ENCODE assay signal across 8 cellular contexts in the genomic region with DNA sequence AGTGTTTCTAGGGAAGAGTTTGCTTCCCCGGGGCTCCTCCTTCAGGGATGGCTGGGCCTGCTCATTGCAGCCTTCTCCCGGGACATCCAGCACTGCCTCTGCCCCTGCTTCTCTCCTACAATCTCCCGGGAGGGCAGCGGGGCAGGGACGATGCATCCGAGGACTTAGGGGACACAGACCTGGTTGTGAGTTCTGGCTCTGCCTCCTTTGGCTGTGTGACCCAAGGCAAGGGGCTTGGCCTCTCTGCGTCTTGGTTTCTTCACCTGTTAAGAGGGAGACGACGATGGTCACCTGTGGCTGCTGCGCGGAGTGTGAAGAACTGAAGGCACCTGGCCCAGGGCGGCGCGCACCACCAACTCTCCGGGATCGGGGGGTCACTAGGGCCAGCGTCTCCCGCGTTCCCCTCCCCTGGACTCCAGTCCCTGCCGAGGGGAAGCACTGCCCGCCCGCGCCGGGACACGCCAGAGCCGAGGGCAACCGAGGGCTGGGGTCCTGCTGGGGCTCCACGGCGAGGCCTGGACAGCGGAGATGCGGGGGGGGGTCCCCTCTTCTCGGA. TPM values are rescaled to one million over a fixed set of nuclear protein-coding genes. Genes with fewer than 3 reads are reported as not detected.
DNase-seq lines count a peak whose midpoint lies in the region; ATAC-seq and TF ChIP-seq lines count a peak whose summit lies in the region.

No MANE protein-coding gene starts in this region.

- no peak for TF ChIP-seq CTCF in adrenal gland (IDR thresholded peaks at IDR 0.05)
- no peak for TF ChIP-seq CTCF in thoracic aorta (IDR thresholded peaks at IDR 0.05)

- H3K4me3 Mint-ChIP-seq in activated naive CD4-positive, alpha-beta T cell treated with anti-CD3 and anti-CD28 coated beads, Interleukin-2, amount 10 ng/mL, durations not matched to agents 7 days and 5 days, result peak overlapping the region; percentile 81

- H3K9me3 ChIP-seq in adrenal gland (replicated peaks in 1 of 3) (no peaks in the 10 kb centered on the region), thoracic aorta (no peaks in the 10 kb centered on the region)

- peak overlapping the region in 3 of 5 donors; percentile 11 to 77 (median 63) for H3K27ac ChIP-seq in adrenal gland
- peak overlapping the region; percentile 68 for H3K27ac ChIP-seq in layer of hippocampus (ENCODE audit: low read depth, low read length)
- H3K27ac ChIP-seq in thoracic aorta, result no peak overlapping the region

- H3K27me3 Mint-ChIP-seq in activated naive CD4-positive, alpha-beta T cell treated with anti-CD3 and anti-CD28 coated beads, Interleukin-2, amount 10 ng/mL, durations not matched to agents 7 days and 5 days, result peaks cover 16% of the 10 kb centered on the region

- H3K4me3 ChIP-seq in adrenal gland (peak overlapping the region in 3 of 4 donors; percentile 1 to 48 (median 31)), thoracic aorta (peak overlapping the region; percentile 82)

- peak overlapping the region; percentile 87 for H3K27ac Mint-ChIP-seq in activated naive CD4-positive, alpha-beta T cell treated with anti-CD3 and anti-CD28 coated beads, Interleukin-2, amount 10 ng/mL, durations not matched to agents 7 days and 5 days

- 6 to 10% (median 7%) methylated on average over 9 to 32 of the region's 32 CpGs for WGBS in adrenal gland, 4 donors

- intact Hi-C loops in adrenal gland (cut with DNase I), result no loop called here

- H3K36me3 Mint-ChIP-seq in activated naive CD4-positive, alpha-beta T cell treated with anti-CD3 and anti-CD28 coated beads, Interleukin-2, amount 10 ng/mL, durations not matched to agents 7 days and 5 days, result peaks cover 27% of the 10 kb centered on the region

- H3K9me3 Mint-ChIP-seq in activated naive CD4-positive, alpha-beta T cell treated with anti-CD3 and anti-CD28 coated beads, Interleukin-2, amount 10 ng/mL, durations not matched to agents 7 days and 5 days, result no peaks in the 10 kb centered on the region

- CTCF ChIA-PET in activated naive CD4-positive, alpha-beta T cell treated with anti-CD3 and anti-CD28 coated beads, Interleukin-2, amount 10 ng/mL, durations not matched to agents 7 days and 5 days (lab: Charles Lee), result no interaction called here

- H3K4me1 ChIP-seq in adrenal gland (replicated peaks in 1 of 2) (peaks cover 6 to 11% of the 10 kb centered on the region in 2 donors), thoracic aorta (ENCODE audit: control insufficient read depth in 1 of 2, low read depth in 2 of 2) (peaks cover 0 to 13% of the 10 kb centered on the region in 2 donors)

- no peak for ATAC-seq in thoracic aorta (ENCODE audit: insufficient number of reproducible peaks, low FRiP score, low read depth)

- no peaks in the 10 kb centered on the region for H3K36me3 ChIP-seq in adrenal gland (replicated peaks in 1 of 2)
- H3K36me3 ChIP-seq in thoracic aorta, result no peaks in the 10 kb centered on the region

- DNase-seq in activated naive CD4-positive, alpha-beta T cell treated with anti-CD3 and anti-CD28 coated beads, Interleukin-2, amount 10 ng/mL, durations not matched to agents 7 days and 5 days, result peak; percentile 26
- DNase-seq in activated naive CD4-positive, alpha-beta T cell treated with anti-CD3 and anti-CD28 coated beads, Interleukin-2, amount 50 U/mL, for 16 hours, result no peak
- peak in 1 of 7 donors; percentile 26 for DNase-seq in adrenal gland
- no peak for DNase-seq in thoracic aorta (ENCODE audit: low spot score)
- DNase-seq in SW480 (ENCODE audit: low spot score), result no peak
- DNase-seq in C1 segment of cervical spinal cord (lab: John Stamatoyannopoulos, UW), result no peak
- no peak for DNase-seq in AML-193 (lab: John Stamatoyannopoulos, UW)

- H3K4me1 Mint-ChIP-seq in activated naive CD4-positive, alpha-beta T cell treated with anti-CD3 and anti-CD28 coated beads, Interleukin-2, amount 10 ng/mL, durations not matched to agents 7 days and 5 days, result peaks cover 61% of the 10 kb centered on the region

- H3K27me3 ChIP-seq in adrenal gland (no peaks in the 10 kb centered on the region), layer of hippocampus (ENCODE audit: control insufficient read depth, insufficient read depth, low read length) (no peaks in the 10 kb centered on the region), thoracic aorta (replicated peaks; ENCODE audit: insufficient read depth) (no peaks in the 10 kb centered on the region)

- no peak for TF ChIP-seq POLR2A in adrenal gland (IDR thresholded peaks at IDR 0.05)

RNA-seq across cellular contexts. Expression of gene HVCN1, which starts 0.4 kb away (rescaled TPM):
- 10 to 100 TPM in 5 of 8 donors, 1 to 10 TPM in 3; 6.5 to 71.0 (median 12.7) TPM for total RNA-seq in adrenal gland
- polyA plus RNA-seq in adrenal gland, result 10 to 100 TPM in 1 of 3 donors, 1 to 10 TPM in 2; 5.7 to 41.3 (median 6.5) TPM
- total RNA-seq in thoracic aorta, result 10 to 100 TPM; 12.3 to 14.5 TPM

RNA-seq across cellular contexts. Expression of gene PPP1CC, which starts 54.2 kb away (rescaled TPM):
- total RNA-seq in adrenal gland, result 100 to 1,000 TPM in 7 of 8 donors, 10 to 100 TPM in 1; 98.8 to 170 (median 137) TPM
- polyA plus RNA-seq in adrenal gland, result 100 to 1,000 TPM in 1 of 3 donors, 10 to 100 TPM in 2; 53.7 to 182 (median 58.0) TPM
- total RNA-seq in thoracic aorta, result 100 to 1,000 TPM in 1 of 2 donors, 10 to 100 TPM in 1; 76.4 to 105 TPM

Comparison
In these comparisons a context has a peak if more than half of its experiments do, and no peak if none do; other contexts are left out.
1. H3K27ac ChIP-seq: peak in adrenal gland (3 of 5) and layer of hippocampus (single experiment); none in thoracic aorta (0 of 2).